In the genomic region with DNA sequence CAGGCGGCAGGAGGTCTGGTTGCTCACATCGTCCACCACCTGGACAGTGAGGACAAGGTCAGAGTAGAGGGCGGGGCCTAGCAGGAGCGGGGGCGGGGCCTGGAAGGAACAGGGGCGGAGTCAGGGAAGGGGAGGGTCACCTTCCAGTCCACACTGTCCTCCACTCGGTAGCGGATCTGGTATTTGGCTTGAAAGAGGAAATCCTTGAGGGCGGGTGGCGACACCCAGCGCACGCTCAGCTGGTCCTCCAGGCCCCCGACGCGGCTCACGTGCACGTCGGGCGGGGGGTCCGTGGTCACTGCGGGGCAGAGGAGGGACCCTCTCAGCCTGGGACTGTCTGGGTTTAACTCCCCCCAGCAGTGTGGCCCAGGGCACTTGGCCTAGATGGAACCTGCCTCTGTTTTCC, we compare ENCODE assay signal across 9 cellular contexts. TPM values are rescaled to one million over a fixed set of nuclear protein-coding genes. Genes with fewer than 3 reads are reported as not detected.
A peak's percentile ranks its signal among the peaks of the same experiment; 100 is the strongest.
DNase-seq lines count a peak whose midpoint lies in the region; ATAC-seq and TF ChIP-seq lines count a peak whose summit lies in the region.
"Had no signal": no experiment of that assay in that cellular context is flagged by ENCODE, and none has a peak within 500 bp of the region (broad histone marks: within the 10 kb centered on the region; RNA-seq: fewer than 3 reads in every experiment).

No MANE protein-coding gene starts in this region.

- H3K4me3 ChIP-seq in heart left ventricle (no peak overlapping the region), transverse colon (no peak overlapping the region)

- intact Hi-C loops in heart left ventricle (cut with DNase I): loop anchor here in 5 of 10 donors (5.0 to 10.0 kb wide), 4 partner anchors 58 to 251 kb away; no protein-coding TSS in a partner anchor
- intact Hi-C loops in transverse colon (cut with DNase I; ENCODE audit: low total_unique reads): no loop called here

- peak; percentile 40 for DNase-seq in activated T-cell treated with anti-CD3 and anti-CD28 coated beads, Interleukin-2, amount 50 U/mL, for 24 hours
- DNase-seq in activated T-cell treated with anti-CD3 and anti-CD28 coated beads, Interleukin-2, amount 50 U/mL, for 48 hours: no peak
- DNase-seq in OCI-M1 (lab: John Stamatoyannopoulos, UW): peak; percentile 87
- peak in 1 of 5 donors; percentile 77 for DNase-seq in heart left ventricle
- DNase-seq in transverse colon: peak; percentile 63
- no peak for DNase-seq in activated CD4-positive, CD25-positive, alpha-beta regulatory T cell (lab: John Stamatoyannopoulos, UW)
- DNase-seq in mesenteric fat pad (ENCODE audit: low spot score): no peak

- H3K27me3 ChIP-seq in heart left ventricle (peaks cover 0 to 50% (median 23%) of the 10 kb centered on the region in 9 donors), transverse colon (peaks cover 60% of the 10 kb centered on the region)

- TF ChIP-seq EP300 in transverse colon (IDR thresholded peaks at IDR 0.05; ENCODE audit: low read depth): no peak

- H3K36me3 Mint-ChIP-seq in activated T-cell treated with anti-CD3 and anti-CD28 coated beads, Interleukin-2, amount 50 U/mL, for 24 hours (ENCODE audit: low read depth): peaks cover 10% of the 10 kb centered on the region
- H3K36me3 Mint-ChIP-seq: brain had no signal

- H3K27ac ChIP-seq in heart left ventricle (no peak overlapping the region), transverse colon (no peak overlapping the region)

- TF ChIP-seq CTCF in heart left ventricle (IDR thresholded peaks at IDR 0.05): no peak
- no peak for TF ChIP-seq CTCF in transverse colon (IDR thresholded peaks at IDR 0.05)

- H3K4me1 Mint-ChIP-seq in activated T-cell treated with anti-CD3 and anti-CD28 coated beads, Interleukin-2, amount 50 U/mL, for 24 hours (ENCODE audit: low read depth): peaks cover 16% of the 10 kb centered on the region

- TF ChIP-seq POLR2A in heart left ventricle (IDR thresholded peaks at IDR 0.05) (no peak), transverse colon (IDR thresholded peaks at IDR 0.05) (no peak)

- H3K4me3 Mint-ChIP-seq in activated T-cell treated with anti-CD3 and anti-CD28 coated beads, Interleukin-2, amount 50 U/mL, for 24 hours: no peak overlapping the region

- in situ Hi-C loops in transverse colon (cut with MboI; ENCODE audit: low pct_ligation_motif_present in 1 of 4, low pct_unique_long_range_greater_than_20kb in 1 of 4, low sequenced_read_pairs in 3 of 4): loop anchor here (10.0 to 25.0 kb wide), 3 partner anchors 134 to 248 kb away; a partner anchor contains a TSS

- H3K27me3 Mint-ChIP-seq in activated T-cell treated with anti-CD3 and anti-CD28 coated beads, Interleukin-2, amount 50 U/mL, for 24 hours: peaks cover 17% of the 10 kb centered on the region

- H3K9me3 Mint-ChIP-seq in activated T-cell treated with anti-CD3 and anti-CD28 coated beads, Interleukin-2, amount 50 U/mL, for 24 hours: no peaks in the 10 kb centered on the region
- H3K9me3 Mint-ChIP-seq: brain had no signal

- 13 to 18% (median 15%) methylated on average over 6 to 21 of the region's 21 CpGs for WGBS in heart left ventricle, 4 donors
- 18% methylated on average over 20 of the region's 21 CpGs; no CpG with 5 or more reads in 1 of the 2 donors for WGBS in transverse colon (ENCODE audit: low coverage in 1 of 2), 2 donors

- H3K36me3 ChIP-seq in heart left ventricle (peaks cover 0 to 4% (median 0%) of the 10 kb centered on the region in 9 donors), transverse colon (no peaks in the 10 kb centered on the region)

- H3K9me3 ChIP-seq in heart left ventricle: no peaks in the 10 kb centered on the region
- no peaks in the 10 kb centered on the region for H3K9me3 ChIP-seq in transverse colon

- H3K4me1 ChIP-seq in heart left ventricle: peaks cover 4 to 27% (median 16%) of the 10 kb centered on the region in 12 donors
- H3K4me1 ChIP-seq in transverse colon: peaks cover 10 to 18% (median 16%) of the 10 kb centered on the region in 4 donors

- no peak overlapping the region for H3K27ac Mint-ChIP-seq in activated T-cell treated with anti-CD3 and anti-CD28 coated beads, Interleukin-2, amount 50 U/mL, for 24 hours

- ATAC-seq in heart left ventricle: peak in 3 of 4 donors; percentile 39 to 53 (median 44)
- ATAC-seq in GM18519 (IDR thresholded peaks at IDR 0.05; ENCODE audit: low FRiP score, unreplicated experiment): no peak

RNA-seq across cellular contexts. Expression of a gene that starts 8.2 kb away (rescaled TPM):
- total RNA-seq in heart left ventricle (100 to 1,000 TPM in 2 of 9 donors, 10 to 100 TPM in 7; 42.9 to 205 (median 68.2) TPM), transverse colon (100 to 1,000 TPM in 2 of 4 donors, 10 to 100 TPM in 2; 75.1 to 171 (median 121) TPM), mesenteric fat pad (52.7 TPM)
- 100 to 1,000 TPM in 1 of 2 donors, 10 to 100 TPM in 1; 46.8 to 101 TPM for polyA plus RNA-seq in heart left ventricle

RNA-seq across cellular contexts. Expression of a gene that starts 9.8 kb away (rescaled TPM):
- total RNA-seq in heart left ventricle (10 to 100 TPM in 4 of 9 donors, 1 to 10 TPM in 5; 2.8 to 60.5 (median 9.9) TPM), transverse colon (10 to 100 TPM in 1 of 4 donors, 1 to 10 TPM in 3; 1.1 to 21.0 (median 6.1) TPM), mesenteric fat pad (30.7 TPM)
- 10 to 100 TPM; 50.2 to 64.0 TPM for polyA plus RNA-seq in heart left ventricle

RNA-seq across cellular contexts. Expression of a gene that starts 15.9 kb away (rescaled TPM):
- total RNA-seq in heart left ventricle: 1 to 10 TPM in 5 of 9 donors, under 1 TPM in 4; 0.50 to 4.6 (median 1.1) TPM
- polyA plus RNA-seq in heart left ventricle: 1 to 10 TPM; 1.5 to 5.1 TPM
- 10 to 100 TPM in 2 of 4 donors, under 1 TPM in 2; 0.48 to 21.7 (median 8.6) TPM for total RNA-seq in transverse colon
- total RNA-seq in mesenteric fat pad: 2.0 TPM

RNA-seq across cellular contexts. Expression of a gene that starts 25.1 kb away (rescaled TPM):
- total RNA-seq in heart left ventricle (100 to 1,000 TPM; 336 to 944 (median 761) TPM), transverse colon (100 to 1,000 TPM; 421 to 735 (median 566) TPM), mesenteric fat pad (959 TPM)
- 100 to 1,000 TPM; 675 to 716 TPM for polyA plus RNA-seq in heart left ventricle

RNA-seq across cellular contexts. Expression of a gene that starts 39.1 kb away (rescaled TPM):
- 100 to 1,000 TPM in 1 of 9 donors, 10 to 100 TPM in 8; 36.1 to 116 (median 46.7) TPM for total RNA-seq in heart left ventricle
- polyA plus RNA-seq in heart left ventricle: 100 to 1,000 TPM in 1 of 2 donors, 10 to 100 TPM in 1; 36.9 to 106 TPM
- 100 to 1,000 TPM in 2 of 4 donors, 10 to 100 TPM in 2; 62.1 to 195 (median 98.0) TPM for total RNA-seq in transverse colon
- 90.9 TPM for total RNA-seq in mesenteric fat pad

Comparison
In these comparisons a context has a peak if more than half of its experiments do, and no peak if none do; other contexts are left out.
1. DNase-seq: peak in activated T-cell treated with anti-CD3 and anti-CD28 coated beads, Interleukin-2, amount 50 U/mL, for 24 hours (single experiment), OCI-M1 (single experiment) and transverse colon (single experiment); none in activated T-cell treated with anti-CD3 and anti-CD28 coated beads, Interleukin-2, amount 50 U/mL, for 48 hours (0 of 2), activated CD4-positive, CD25-positive, alpha-beta regulatory T cell (0 of 4) and mesenteric fat pad (single experiment).